Comparison of ENCODE assay signal across 13 cellular contexts in genomic region chr6:27234576-27234975, GRCh38. TPM values are rescaled to one million over a fixed set of nuclear protein-coding genes. Genes with fewer than 3 reads are reported as not detected.
A peak's percentile ranks its signal among the peaks of the same experiment; 100 is the strongest.
DNase-seq lines count a peak whose midpoint lies in the region; ATAC-seq and TF ChIP-seq lines count a peak whose summit lies in the region.
"Had no signal": no experiment of that assay in that cellular context is flagged by ENCODE, and none has a peak within 500 bp of the region (broad histone marks: within the 10 kb centered on the region; RNA-seq: fewer than 3 reads in every experiment).

No MANE protein-coding gene starts in this region.

- H3K4me3 Mint-ChIP-seq in activated CD8-positive, alpha-beta memory T cell treated with anti-CD3 and anti-CD28 coated beads, Interleukin-2, amount 10 ng/mL, durations not matched to agents 7 days and 5 days: peak overlapping the region; percentile 25
- H3K4me3 Mint-ChIP-seq in chondrocyte (ENCODE audit: unreplicated experiment): peak overlapping the region; percentile 72
- peak overlapping the region; percentile 68 for H3K4me3 Mint-ChIP-seq in osteocyte (ENCODE audit: unreplicated experiment)

- WGBS in esophagus muscularis mucosa: 70% methylated on average over 3 of the region's 3 CpGs

- H3K79me2 ChIP-seq in OCI-LY3 (ENCODE audit: low read length): no peaks in the 10 kb centered on the region

- H3K36me3 ChIP-seq in OCI-LY3 (replicated peaks; ENCODE audit: low read depth, low read length): no peaks in the 10 kb centered on the region
- H3K36me3 ChIP-seq in esophagus muscularis mucosa: no peaks in the 10 kb centered on the region
- H3K36me3 ChIP-seq: HAP-1, stomach had no signal

- no peaks in the 10 kb centered on the region for H3K9me3 ChIP-seq in OCI-LY3 (ENCODE audit: insufficient read depth, low read length)
- H3K9me3 ChIP-seq in esophagus muscularis mucosa: peaks cover 0 to 9% (median 0%) of the 10 kb centered on the region in 4 donors
- H3K9me3 ChIP-seq: HAP-1 had no signal

- H3K27ac ChIP-seq in OCI-LY3 (ENCODE audit: low read length) (no peak overlapping the region), esophagus muscularis mucosa (replicated peaks in 1 of 4) (no peak overlapping the region)
- H3K27ac ChIP-seq: coronary artery, stomach had no signal

- CTCF ChIA-PET in activated CD8-positive, alpha-beta memory T cell treated with anti-CD3 and anti-CD28 coated beads, Interleukin-2, amount 10 ng/mL, durations not matched to agents 7 days and 5 days (lab: Charles Lee): interaction anchor here (0.8 kb wide), 1 partner anchor 911 kb away, joined by 3 read pairs; no protein-coding TSS in a partner anchor

- no peak for ATAC-seq in activated CD8-positive, alpha-beta memory T cell treated with anti-CD3 and anti-CD28 coated beads, Interleukin-2, amount 10 ng/mL, durations not matched to agents 7 days and 5 days
- no peak for ATAC-seq in GM18505 (IDR thresholded peaks at IDR 0.05; ENCODE audit: unreplicated experiment)

- peak overlapping the region; percentile 74 for H3K4me2 ChIP-seq in OCI-LY3 (ENCODE audit: low read length)

- H4K20me1 ChIP-seq in OCI-LY3 (ENCODE audit: insufficient read depth, low read length): no peaks in the 10 kb centered on the region

- H3K27me3 ChIP-seq in OCI-LY3 (ENCODE audit: low read depth, low read length): no peaks in the 10 kb centered on the region
- peaks cover 0 to 97% (median 62%) of the 10 kb centered on the region in 4 donors for H3K27me3 ChIP-seq in esophagus muscularis mucosa

- H2AFZ ChIP-seq in OCI-LY3 (ENCODE audit: low read depth, low read length): peak overlapping the region; percentile 95

- intact Hi-C loops in esophagus muscularis mucosa (cut with DNase I): no loop called here

- H3K27ac Mint-ChIP-seq in activated CD8-positive, alpha-beta memory T cell treated with anti-CD3 and anti-CD28 coated beads, Interleukin-2, amount 10 ng/mL, durations not matched to agents 7 days and 5 days: no peak overlapping the region
- H3K27ac Mint-ChIP-seq in chondrocyte (ENCODE audit: unreplicated experiment): no peak overlapping the region
- no peak overlapping the region for H3K27ac Mint-ChIP-seq in osteocyte (ENCODE audit: unreplicated experiment)

- peaks cover 10% of the 10 kb centered on the region for H3K4me1 ChIP-seq in OCI-LY3 (ENCODE audit: low read length)
- H3K4me1 ChIP-seq in esophagus muscularis mucosa: peaks cover 0 to 10% (median 2%) of the 10 kb centered on the region in 4 donors

- H3K36me3 Mint-ChIP-seq in activated CD8-positive, alpha-beta memory T cell treated with anti-CD3 and anti-CD28 coated beads, Interleukin-2, amount 10 ng/mL, durations not matched to agents 7 days and 5 days: peaks cover 4% of the 10 kb centered on the region
- H3K36me3 Mint-ChIP-seq in chondrocyte (ENCODE audit: low read depth) (no peaks in the 10 kb centered on the region), osteocyte (ENCODE audit: unreplicated experiment) (no peaks in the 10 kb centered on the region)

- TF ChIP-seq POLR2A in esophagus muscularis mucosa (IDR thresholded peaks at IDR 0.05; ENCODE audit: low read depth): no peak
- TF ChIP-seq POLR2A in GM18505 (IDR thresholded peaks at IDR 0.05; ENCODE audit: borderline replicate concordance, extremely low read depth, insufficient read depth, insufficient read length): no peak

- H3K4me3 ChIP-seq in OCI-LY3 (ENCODE audit: low read length): peak overlapping the region; percentile 79
- no peak overlapping the region for H3K4me3 ChIP-seq in esophagus muscularis mucosa
- H3K4me3 ChIP-seq: coronary artery, HAP-1, stomach had no signal

- H3K9ac ChIP-seq in OCI-LY3 (ENCODE audit: low read length): peak overlapping the region; percentile 63

- TF ChIP-seq EP300 in esophagus muscularis mucosa (IDR thresholded peaks at IDR 0.05): no peak

- H3K27me3 Mint-ChIP-seq in activated CD8-positive, alpha-beta memory T cell treated with anti-CD3 and anti-CD28 coated beads, Interleukin-2, amount 10 ng/mL, durations not matched to agents 7 days and 5 days: peaks cover 75% of the 10 kb centered on the region
- H3K27me3 Mint-ChIP-seq in chondrocyte (ENCODE audit: low read depth) (peaks cover 30% of the 10 kb centered on the region), osteocyte (ENCODE audit: unreplicated experiment) (peaks cover 70% of the 10 kb centered on the region)

- TF ChIP-seq CTCF in OCI-LY3 (IDR thresholded peaks at IDR 0.05; ENCODE audit: low read depth, low read length) (no peak), chondrocyte (IDR thresholded peaks at IDR 0.05) (no peak), osteocyte (IDR thresholded peaks at IDR 0.05) (no peak), esophagus muscularis mucosa (IDR thresholded peaks at IDR 0.05) (no peak)

- H3K4me1 Mint-ChIP-seq in activated CD8-positive, alpha-beta memory T cell treated with anti-CD3 and anti-CD28 coated beads, Interleukin-2, amount 10 ng/mL, durations not matched to agents 7 days and 5 days: peaks cover 31% of the 10 kb centered on the region
- H3K4me1 Mint-ChIP-seq in chondrocyte (ENCODE audit: low read depth) (peaks cover 38% of the 10 kb centered on the region), osteocyte (ENCODE audit: unreplicated experiment) (peaks cover 23% of the 10 kb centered on the region)

- no peak for DNase-seq in activated CD8-positive, alpha-beta memory T cell treated with anti-CD3 and anti-CD28 coated beads, Interleukin-2, amount 10 ng/mL, durations not matched to agents 7 days and 5 days
- no peak for DNase-seq in activated CD8-positive, alpha-beta memory T cell treated with anti-CD3 and anti-CD28 coated beads for 24 hours
- no peak for DNase-seq in chondrocyte (ENCODE audit: low spot score)
- DNase-seq in osteocyte (ENCODE audit: extremely low spot score, unreplicated experiment): no peak
- no peak for DNase-seq in esophagus muscularis mucosa (ENCODE audit: extremely low spot score)
- DNase-seq in NCI-H1436 (lab: John Stamatoyannopoulos, UW): no peak
- DNase-seq: NCI-H1105, stomach had no signal

- H3K9me3 Mint-ChIP-seq in activated CD8-positive, alpha-beta memory T cell treated with anti-CD3 and anti-CD28 coated beads, Interleukin-2, amount 10 ng/mL, durations not matched to agents 7 days and 5 days (ENCODE audit: low read depth): no peaks in the 10 kb centered on the region
- H3K9me3 Mint-ChIP-seq in chondrocyte (ENCODE audit: low read depth) (no peaks in the 10 kb centered on the region), osteocyte (ENCODE audit: unreplicated experiment) (peaks cover 3% of the 10 kb centered on the region)

RNA-seq across cellular contexts. Expression of gene PRSS16, which starts 12.9 kb away (rescaled TPM):
- total RNA-seq in activated CD8-positive, alpha-beta memory T cell treated with anti-CD3 and anti-CD28 coated beads, Interleukin-2, amount 10 ng/mL, durations not matched to agents 7 days and 5 days: under 1 TPM; 0.33 to 0.82 TPM
- 1.1 to 1.8 TPM (median 1.7 TPM) in 3 replicates for total RNA-seq in chondrocyte
- total RNA-seq in osteocyte: not detected in 2 replicates
- total RNA-seq in esophagus muscularis mucosa: not detected
- total RNA-seq: lung microvascular endothelial cell had no signal
